ENCODE assay signal across 8 cellular contexts in genomic region chr12:88141774-88142609, GRCh38. TPM values are rescaled to one million over a fixed set of nuclear protein-coding genes. Genes with fewer than 3 reads are reported as not detected.
DNase-seq lines count a peak whose midpoint lies in the region; ATAC-seq and TF ChIP-seq lines count a peak whose summit lies in the region.

Gene CEP290, minus strand, starts transcription at chr12:88142088. Its CDS starts 781 bp downstream, at chr12:88141307.
Gene TMTC3, plus strand, starts transcription at chr12:88142307. Its CDS starts 6,009 bp downstream, at chr12:88148316.

- peak within 1 kb of the TSS; percentile 92 for H3K4me3 ChIP-seq in Jurkat, Clone E6-1 (ENCODE audit: low read length)
- peak within 1 kb of the TSS; percentile 89 for H3K4me3 ChIP-seq in PC-3 (ENCODE audit: low read length)

- no peaks in the 10 kb centered on the region for H3K36me3 ChIP-seq in PC-3 (ENCODE audit: low read depth, low read length)

- no peak for TF ChIP-seq CTCF in PC-3 (conservative IDR thresholded peaks at IDR 0.05; ENCODE audit: low read depth, low read length)

- no peaks in the 10 kb centered on the region for H3K27me3 Mint-ChIP-seq in activated T-cell treated with anti-CD3 and anti-CD28 coated beads, Interleukin-2, amount 50 U/mL, for 24 hours

- H3K27ac Mint-ChIP-seq in activated T-cell treated with anti-CD3 and anti-CD28 coated beads, Interleukin-2, amount 50 U/mL, for 24 hours, result peak within 1 kb of the TSS; percentile 97

- intact Hi-C loops in PC-3 (cut with micrococcal nuclease), result no loop called here

- peak within 1 kb of the TSS; percentile 66 for H3K27ac ChIP-seq in PC-3 (ENCODE audit: low read length)

- H2AFZ ChIP-seq in PC-3 (ENCODE audit: low read length), result peak within 1 kb of the TSS; percentile 93

- H3K79me2 ChIP-seq in PC-3 (ENCODE audit: low read length), result peaks cover 40% of the 10 kb centered on the region

- BruUV-seq in PC-3 (replicated peaks; lab: Mats Ljungman, UMichigan), result no TSS peak

- CTCF ChIA-PET in PC-3 (lab: Charles Lee), result interaction anchor here (0.6 kb wide), 1 partner anchor 1038 kb away, joined by 3 read pairs; no protein-coding TSS in a partner anchor

- H3K4me3 Mint-ChIP-seq in activated T-cell treated with anti-CD3 and anti-CD28 coated beads, Interleukin-2, amount 50 U/mL, for 24 hours, result peak within 1 kb of the TSS; percentile 97

- no peaks in the 10 kb centered on the region for H3K9me2 ChIP-seq in PC-3 (replicated peaks; ENCODE audit: low read length)

- DNase-seq in DMS53 (lab: John Stamatoyannopoulos, UW) (peak; percentile 100), PC-3 (peak; percentile 99), erythroblast (lab: John Stamatoyannopoulos, UW) (peak; percentile 98 to 99), mucosa of gallbladder (ENCODE audit: low spot score) (peak; percentile 98)
- peak; percentile 98 for DNase-seq in Jurkat, Clone E6-1 (ENCODE audit: low read depth, low spot score)
- DNase-seq in activated T-cell treated with anti-CD3 and anti-CD28 coated beads, Interleukin-2, amount 50 U/mL, for 24 hours, result peak; percentile 90
- DNase-seq in stimulated activated CD8-positive, alpha-beta memory T cell treated with anti-CD3 and anti-CD28 coated beads, Interleukin-4, amount 100 ng/mL, for 24 hours (ENCODE audit: low read depth), result peak; percentile 83

- H3K4me2 ChIP-seq in PC-3 (ENCODE audit: low read length), result peak within 1 kb of the TSS; percentile 88

- H3K9me3 Mint-ChIP-seq in activated T-cell treated with anti-CD3 and anti-CD28 coated beads, Interleukin-2, amount 50 U/mL, for 24 hours, result no peaks in the 10 kb centered on the region

- peaks cover 62% of the 10 kb centered on the region for H3K36me3 Mint-ChIP-seq in activated T-cell treated with anti-CD3 and anti-CD28 coated beads, Interleukin-2, amount 50 U/mL, for 24 hours (ENCODE audit: low read depth)

- H3K9me3 ChIP-seq in PC-3 (ENCODE audit: low read length), result no peaks in the 10 kb centered on the region

- peak; percentile 97 for ATAC-seq in GM21717 (IDR thresholded peaks at IDR 0.05; ENCODE audit: unreplicated experiment)
- peak; percentile 97 for ATAC-seq in PC-3

- H3K27me3 ChIP-seq in PC-3 (ENCODE audit: low read length), result no peaks in the 10 kb centered on the region

- no peaks in the 10 kb centered on the region for H4K20me1 ChIP-seq in PC-3 (ENCODE audit: low read length)

- peaks cover 55% of the 10 kb centered on the region for H3K4me1 Mint-ChIP-seq in activated T-cell treated with anti-CD3 and anti-CD28 coated beads, Interleukin-2, amount 50 U/mL, for 24 hours (ENCODE audit: low read depth)

- no peaks in the 10 kb centered on the region for H3F3A ChIP-seq in PC-3 (ENCODE audit: low read length, unreplicated experiment)

- H3K9ac ChIP-seq in PC-3 (ENCODE audit: low read length), result peak within 1 kb of the TSS; percentile 73

- POLR2A ChIA-PET in PC-3 (lab: Charles Lee; ENCODE audit: unreplicated experiment), result interaction anchor here (0.6 kb wide), 1 partner anchor 15 kb away, joined by 3 read pairs; no protein-coding TSS in a partner anchor

- peaks cover 14% of the 10 kb centered on the region for H3K4me1 ChIP-seq in PC-3 (ENCODE audit: insufficient read depth, low read length)

- peak; percentile 87 for TF ChIP-seq POLR2A in erythroblast (IDR thresholded peaks at IDR 0.05; ENCODE audit: low read length)

RNA-seq across cellular contexts. Expression of gene CEP290, which starts in this region (rescaled TPM):
- polyA plus RNA-seq in Jurkat, Clone E6-1 (2012; ENCODE audit: insufficient read depth, insufficient read length), result 7.6 TPM
- total RNA-seq in PC-3 (2014; rRNA removed) (9.7 and 16.1 TPM in 2 replicates), mucosa of gallbladder (11.5 TPM)

RNA-seq across cellular contexts. Expression of gene TMTC3, which starts in this region (rescaled TPM):
- 1.8 TPM for polyA plus RNA-seq in Jurkat, Clone E6-1 (2012; ENCODE audit: insufficient read depth, insufficient read length)
- 10.0 and 11.4 TPM in 2 replicates for total RNA-seq in PC-3 (2014; rRNA removed)
- 22.6 TPM for total RNA-seq in mucosa of gallbladder

Comparison
In these comparisons a context has a peak if more than half of its experiments do, and no peak if none do; other contexts are left out.
1. Peak in every context shown above with its lines: DNase-seq, ATAC-seq, H3K4me3 ChIP-seq and H3K27ac ChIP-seq.